In the genomic region with DNA sequence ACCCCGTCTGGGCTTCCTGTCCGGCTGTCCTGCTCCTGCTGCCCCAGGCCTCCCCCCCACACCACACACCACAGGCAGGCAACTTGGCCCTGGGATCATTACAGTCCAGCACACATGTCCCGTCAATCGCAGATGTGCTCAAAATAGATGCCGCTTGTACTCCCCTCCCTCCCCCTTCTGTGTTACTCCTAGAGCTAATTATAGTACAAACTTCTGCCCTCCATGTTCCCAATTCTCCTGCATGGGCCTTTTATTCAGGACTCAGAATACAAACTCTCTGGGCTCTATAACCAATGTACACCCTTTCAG, we compare ENCODE assay signal across 1 cellular context.
TF ChIP-seq lines count a peak whose summit lies in the region.

A gene with protein sequence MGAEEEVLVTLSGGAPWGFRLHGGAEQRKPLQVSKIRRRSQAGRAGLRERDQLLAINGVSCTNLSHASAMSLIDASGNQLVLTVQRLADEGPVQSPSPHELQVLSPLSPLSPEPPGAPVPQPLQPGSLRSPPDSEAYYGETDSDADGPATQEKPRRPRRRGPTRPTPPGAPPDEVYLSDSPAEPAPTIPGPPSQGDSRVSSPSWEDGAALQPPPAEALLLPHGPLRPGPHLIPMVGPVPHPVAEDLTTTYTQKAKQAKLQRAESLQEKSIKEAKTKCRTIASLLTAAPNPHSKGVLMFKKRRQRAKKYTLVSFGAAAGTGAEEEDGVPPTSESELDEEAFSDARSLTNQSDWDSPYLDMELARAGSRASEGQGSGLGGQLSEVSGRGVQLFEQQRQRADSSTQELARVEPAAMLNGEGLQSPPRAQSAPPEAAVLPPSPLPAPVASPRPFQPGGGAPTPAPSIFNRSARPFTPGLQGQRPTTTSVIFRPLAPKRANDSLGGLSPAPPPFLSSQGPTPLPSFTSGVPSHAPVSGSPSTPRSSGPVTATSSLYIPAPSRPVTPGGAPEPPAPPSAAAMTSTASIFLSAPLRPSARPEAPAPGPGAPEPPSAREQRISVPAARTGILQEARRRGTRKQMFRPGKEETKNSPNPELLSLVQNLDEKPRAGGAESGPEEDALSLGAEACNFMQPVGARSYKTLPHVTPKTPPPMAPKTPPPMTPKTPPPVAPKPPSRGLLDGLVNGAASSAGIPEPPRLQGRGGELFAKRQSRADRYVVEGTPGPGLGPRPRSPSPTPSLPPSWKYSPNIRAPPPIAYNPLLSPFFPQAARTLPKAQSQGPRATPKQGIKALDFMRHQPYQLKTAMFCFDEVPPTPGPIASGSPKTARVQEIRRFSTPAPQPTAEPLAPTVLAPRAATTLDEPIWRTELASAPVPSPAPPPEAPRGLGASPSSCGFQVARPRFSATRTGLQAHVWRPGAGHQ (minus strand): TSS at position 40 of the 309 bp plus-strand sequence. CDS start 107 bp downstream, outside the sequence.

TF ChIP-seq in HepG2, 621 proteins besides CTCF, POLR2A, EP300 and RAD21 (continued from another document):
- no peak for TF ChIP-seq ZNF562 (CRISPR knock-in tag; IDR thresholded peaks at IDR 0.05; ENCODE audit: borderline replicate concordance)
- TF ChIP-seq ZSCAN29 (CRISPR knock-in tag; conservative IDR thresholded peaks at IDR 0.05) = no peak
- TF ChIP-seq SYNCRIP (IDR thresholded peaks at IDR 0.05; ENCODE audit: insufficient read depth, low read depth, low read length) = no peak
- TF ChIP-seq PRMT3 (CRISPR knock-in tag; IDR thresholded peaks at IDR 0.05; ENCODE audit: borderline replicate concordance, low read depth) = no peak
- TF ChIP-seq ZNF598 (CRISPR knock-in tag; IDR thresholded peaks at IDR 0.05; ENCODE audit: borderline replicate concordance) = no peak
- no peak for TF ChIP-seq ZFP37 (CRISPR knock-in tag; IDR thresholded peaks at IDR 0.05; ENCODE audit: borderline replicate concordance)
- no peak for TF ChIP-seq REST (IDR thresholded peaks at IDR 0.05; ENCODE audit: borderline replicate concordance in 1 of 2, low read depth in 1 of 2, low read length in 2 of 2)
- no peak for TF ChIP-seq ZNF543 (CRISPR knock-in tag; IDR thresholded peaks at IDR 0.05)
- no peak for TF ChIP-seq ZMYM3 (CRISPR knock-in tag; IDR thresholded peaks at IDR 0.05)
- TF ChIP-seq, protein P1, sequence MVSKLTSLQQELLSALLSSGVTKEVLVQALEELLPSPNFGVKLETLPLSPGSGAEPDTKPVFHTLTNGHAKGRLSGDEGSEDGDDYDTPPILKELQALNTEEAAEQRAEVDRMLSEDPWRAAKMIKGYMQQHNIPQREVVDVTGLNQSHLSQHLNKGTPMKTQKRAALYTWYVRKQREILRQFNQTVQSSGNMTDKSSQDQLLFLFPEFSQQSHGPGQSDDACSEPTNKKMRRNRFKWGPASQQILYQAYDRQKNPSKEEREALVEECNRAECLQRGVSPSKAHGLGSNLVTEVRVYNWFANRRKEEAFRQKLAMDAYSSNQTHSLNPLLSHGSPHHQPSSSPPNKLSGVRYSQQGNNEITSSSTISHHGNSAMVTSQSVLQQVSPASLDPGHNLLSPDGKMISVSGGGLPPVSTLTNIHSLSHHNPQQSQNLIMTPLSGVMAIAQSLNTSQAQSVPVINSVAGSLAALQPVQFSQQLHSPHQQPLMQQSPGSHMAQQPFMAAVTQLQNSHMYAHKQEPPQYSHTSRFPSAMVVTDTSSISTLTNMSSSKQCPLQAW (CRISPR knock-in tag; IDR thresholded peaks at IDR 0.05) = no peak
- TF ChIP-seq, protein P2, sequence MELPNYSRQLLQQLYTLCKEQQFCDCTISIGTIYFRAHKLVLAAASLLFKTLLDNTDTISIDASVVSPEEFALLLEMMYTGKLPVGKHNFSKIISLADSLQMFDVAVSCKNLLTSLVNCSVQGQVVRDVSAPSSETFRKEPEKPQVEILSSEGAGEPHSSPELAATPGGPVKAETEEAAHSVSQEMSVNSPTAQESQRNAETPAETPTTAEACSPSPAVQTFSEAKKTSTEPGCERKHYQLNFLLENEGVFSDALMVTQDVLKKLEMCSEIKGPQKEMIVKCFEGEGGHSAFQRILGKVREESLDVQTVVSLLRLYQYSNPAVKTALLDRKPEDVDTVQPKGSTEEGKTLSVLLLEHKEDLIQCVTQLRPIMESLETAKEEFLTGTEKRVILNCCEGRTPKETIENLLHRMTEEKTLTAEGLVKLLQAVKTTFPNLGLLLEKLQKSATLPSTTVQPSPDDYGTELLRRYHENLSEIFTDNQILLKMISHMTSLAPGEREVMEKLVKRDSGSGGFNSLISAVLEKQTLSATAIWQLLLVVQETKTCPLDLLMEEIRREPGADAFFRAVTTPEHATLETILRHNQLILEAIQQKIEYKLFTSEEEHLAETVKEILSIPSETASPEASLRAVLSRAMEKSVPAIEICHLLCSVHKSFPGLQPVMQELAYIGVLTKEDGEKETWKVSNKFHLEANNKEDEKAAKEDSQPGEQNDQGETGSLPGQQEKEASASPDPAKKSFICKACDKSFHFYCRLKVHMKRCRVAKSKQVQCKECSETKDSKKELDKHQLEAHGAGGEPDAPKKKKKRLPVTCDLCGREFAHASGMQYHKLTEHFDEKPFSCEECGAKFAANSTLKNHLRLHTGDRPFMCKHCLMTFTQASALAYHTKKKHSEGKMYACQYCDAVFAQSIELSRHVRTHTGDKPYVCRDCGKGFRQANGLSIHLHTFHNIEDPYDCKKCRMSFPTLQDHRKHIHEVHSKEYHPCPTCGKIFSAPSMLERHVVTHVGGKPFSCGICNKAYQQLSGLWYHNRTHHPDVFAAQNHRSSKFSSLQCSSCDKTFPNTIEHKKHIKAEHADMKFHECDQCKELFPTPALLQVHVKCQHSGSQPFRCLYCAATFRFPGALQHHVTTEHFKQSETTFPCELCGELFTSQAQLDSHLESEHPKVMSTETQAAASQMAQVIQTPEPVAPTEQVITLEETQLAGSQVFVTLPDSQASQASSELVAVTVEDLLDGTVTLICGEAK (IDR thresholded peaks at IDR 0.05) = no peak
- TF ChIP-seq, protein P2 (CRISPR knock-in tag; IDR thresholded peaks at IDR 0.05) = no peak
- TF ChIP-seq KLF16 (CRISPR knock-in tag; IDR thresholded peaks at IDR 0.05) = no peak
- TF ChIP-seq, protein P3, sequence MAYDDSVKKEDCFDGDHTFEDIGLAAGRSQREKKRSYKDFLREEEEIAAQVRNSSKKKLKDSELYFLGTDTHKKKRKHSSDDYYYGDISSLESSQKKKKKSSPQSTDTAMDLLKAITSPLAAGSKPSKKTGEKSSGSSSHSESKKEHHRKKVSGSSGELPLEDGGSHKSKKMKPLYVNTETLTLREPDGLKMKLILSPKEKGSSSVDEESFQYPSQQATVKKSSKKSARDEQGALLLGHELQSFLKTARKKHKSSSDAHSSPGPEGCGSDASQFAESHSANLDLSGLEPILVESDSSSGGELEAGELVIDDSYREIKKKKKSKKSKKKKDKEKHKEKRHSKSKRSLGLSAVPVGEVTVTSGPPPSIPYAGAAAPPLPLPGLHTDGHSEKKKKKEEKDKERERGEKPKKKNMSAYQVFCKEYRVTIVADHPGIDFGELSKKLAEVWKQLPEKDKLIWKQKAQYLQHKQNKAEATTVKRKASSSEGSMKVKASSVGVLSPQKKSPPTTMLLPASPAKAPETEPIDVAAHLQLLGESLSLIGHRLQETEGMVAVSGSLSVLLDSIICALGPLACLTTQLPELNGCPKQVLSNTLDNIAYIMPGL (CRISPR knock-in tag; IDR thresholded peaks at IDR 0.05; ENCODE audit: borderline replicate concordance in 1 of 2, low read depth in 1 of 2) = no peak
TF ChIP-seq in HepG2: peak in this region for 0.
